1 cellular context compared by ENCODE assay signal in genomic region chr14:100858838-100859220, GRCh38.
A peak's percentile ranks its signal among the peaks of the same experiment; 100 is the strongest.
TF ChIP-seq lines count a peak whose summit lies in the region.

No MANE protein-coding gene starts in this region.

TF ChIP-seq in HepG2, 621 proteins besides CTCF, POLR2A, EP300 and RAD21 (continued from another document):
- TF ChIP-seq, protein P1, sequence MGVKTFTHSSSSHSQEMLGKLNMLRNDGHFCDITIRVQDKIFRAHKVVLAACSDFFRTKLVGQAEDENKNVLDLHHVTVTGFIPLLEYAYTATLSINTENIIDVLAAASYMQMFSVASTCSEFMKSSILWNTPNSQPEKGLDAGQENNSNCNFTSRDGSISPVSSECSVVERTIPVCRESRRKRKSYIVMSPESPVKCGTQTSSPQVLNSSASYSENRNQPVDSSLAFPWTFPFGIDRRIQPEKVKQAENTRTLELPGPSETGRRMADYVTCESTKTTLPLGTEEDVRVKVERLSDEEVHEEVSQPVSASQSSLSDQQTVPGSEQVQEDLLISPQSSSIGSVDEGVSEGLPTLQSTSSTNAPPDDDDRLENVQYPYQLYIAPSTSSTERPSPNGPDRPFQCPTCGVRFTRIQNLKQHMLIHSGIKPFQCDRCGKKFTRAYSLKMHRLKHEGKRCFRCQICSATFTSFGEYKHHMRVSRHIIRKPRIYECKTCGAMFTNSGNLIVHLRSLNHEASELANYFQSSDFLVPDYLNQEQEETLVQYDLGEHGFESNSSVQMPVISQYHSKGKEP (CRISPR knock-in tag; IDR thresholded peaks at IDR 0.05) = no peak
- TF ChIP-seq ZNF20 (CRISPR knock-in tag; IDR thresholded peaks at IDR 0.05) = no peak
- TF ChIP-seq FOXO1 (CRISPR knock-in tag; IDR thresholded peaks at IDR 0.05) = no peak
- TF ChIP-seq, protein P2, sequence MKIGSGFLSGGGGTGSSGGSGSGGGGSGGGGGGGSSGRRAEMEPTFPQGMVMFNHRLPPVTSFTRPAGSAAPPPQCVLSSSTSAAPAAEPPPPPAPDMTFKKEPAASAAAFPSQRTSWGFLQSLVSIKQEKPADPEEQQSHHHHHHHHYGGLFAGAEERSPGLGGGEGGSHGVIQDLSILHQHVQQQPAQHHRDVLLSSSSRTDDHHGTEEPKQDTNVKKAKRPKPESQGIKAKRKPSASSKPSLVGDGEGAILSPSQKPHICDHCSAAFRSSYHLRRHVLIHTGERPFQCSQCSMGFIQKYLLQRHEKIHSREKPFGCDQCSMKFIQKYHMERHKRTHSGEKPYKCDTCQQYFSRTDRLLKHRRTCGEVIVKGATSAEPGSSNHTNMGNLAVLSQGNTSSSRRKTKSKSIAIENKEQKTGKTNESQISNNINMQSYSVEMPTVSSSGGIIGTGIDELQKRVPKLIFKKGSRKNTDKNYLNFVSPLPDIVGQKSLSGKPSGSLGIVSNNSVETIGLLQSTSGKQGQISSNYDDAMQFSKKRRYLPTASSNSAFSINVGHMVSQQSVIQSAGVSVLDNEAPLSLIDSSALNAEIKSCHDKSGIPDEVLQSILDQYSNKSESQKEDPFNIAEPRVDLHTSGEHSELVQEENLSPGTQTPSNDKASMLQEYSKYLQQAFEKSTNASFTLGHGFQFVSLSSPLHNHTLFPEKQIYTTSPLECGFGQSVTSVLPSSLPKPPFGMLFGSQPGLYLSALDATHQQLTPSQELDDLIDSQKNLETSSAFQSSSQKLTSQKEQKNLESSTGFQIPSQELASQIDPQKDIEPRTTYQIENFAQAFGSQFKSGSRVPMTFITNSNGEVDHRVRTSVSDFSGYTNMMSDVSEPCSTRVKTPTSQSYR (CRISPR knock-in tag; IDR thresholded peaks at IDR 0.05; ENCODE audit: borderline replicate concordance) = no peak
- no peak for TF ChIP-seq ZNF883 (CRISPR knock-in tag; IDR thresholded peaks at IDR 0.05; ENCODE audit: not compliant biosample characterization)
- peak; percentile 81 for TF ChIP-seq ZBTB33 (CRISPR knock-in tag; IDR thresholded peaks at IDR 0.05)
TF ChIP-seq in HepG2: peak in this region for 2.
